1 cellular context compared by ENCODE assay signal in the genomic region with DNA sequence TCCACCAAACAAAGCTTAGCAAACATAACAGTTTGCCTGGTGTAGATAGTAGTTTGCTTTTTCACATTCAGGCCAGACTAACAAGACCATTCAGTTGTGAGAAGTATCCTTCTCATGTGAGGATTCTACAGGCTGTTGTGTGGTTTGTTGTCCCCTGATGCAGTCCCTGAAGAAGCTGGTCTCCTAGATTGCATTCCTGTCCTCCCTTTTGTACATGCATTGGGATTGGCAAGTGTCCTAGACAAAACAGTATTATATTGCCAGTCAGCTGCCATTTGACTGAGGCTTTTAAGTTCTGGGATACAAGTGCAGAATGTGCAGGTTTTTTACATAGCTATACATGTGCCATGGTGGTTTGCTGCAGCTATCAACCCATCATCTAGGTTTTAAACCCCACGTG.
TF ChIP-seq lines count a peak whose summit lies in the region.

No MANE protein-coding gene starts in this region.

TF ChIP-seq in HEK293, 187 proteins besides CTCF, POLR2A, EP300 and RAD21 (continued from another document):
- TF ChIP-seq ZNF292 (tag by site-specific recombination; IDR thresholded peaks at IDR 0.05; ENCODE audit: borderline replicate concordance, low read depth) (no peak), MYNN (tag by site-specific recombination; IDR thresholded peaks at IDR 0.05; ENCODE audit: borderline replicate concordance) (no peak), ZBTB20 (tag by site-specific recombination; IDR thresholded peaks at IDR 0.05) (no peak), ZSCAN16 (tag by site-specific recombination; IDR thresholded peaks at IDR 0.05) (no peak), WT1 (tag by site-specific recombination; IDR thresholded peaks at IDR 0.05) (no peak; the same call in 1 of the 2 replicates)
